ENCODE assay signal across 7 cellular contexts in genomic region chr14:106691601-106692291, GRCh38.
A peak's percentile ranks its signal among the peaks of the same experiment; 100 is the strongest.
DNase-seq lines count a peak whose midpoint lies in the region; ATAC-seq, FAIRE-seq and TF ChIP-seq lines count a peak whose summit lies in the region.

No MANE protein-coding gene starts in this region.

- WGBS in pancreas, 2 donors: 55 to 61% methylated on average over 13 of the region's 13 CpGs

- DNase-seq in Panc1 (ENCODE audit: low read depth, low spot score) (peak; percentile 61), pancreas (peak in 4 of 6 donors; percentile 18 to 59 (median 47)), NCI-H128 (lab: John Stamatoyannopoulos, UW; ENCODE audit: unreplicated experiment) (no peak), DMS79 treated with DMSO at 0.1 percent for 48 hours (lab: John Stamatoyannopoulos, UW) (no peak)
- peak; percentile 67 for DNase-seq in activated naive CD4-positive, alpha-beta T cell treated with anti-CD3 and anti-CD28 coated beads, Interleukin-2, amount 50 U/mL, for 16 hours

- in situ Hi-C loops in Panc1 (cut with HindIII; ENCODE audit: low pct_unique_long_range_greater_than_20kb, low sequenced_read_pairs): no loop called here

- H3K4me3 ChIP-seq in Panc1 (ENCODE audit: low read depth in 2 of 2, low read length in 2 of 2): no peak overlapping the region
- no peak overlapping the region for H3K4me3 ChIP-seq in pancreas

- POLR2A ChIA-PET in Panc1 (lab: Charles Lee): no interaction called here

- H3K27ac ChIP-seq in Panc1 (ENCODE audit: low read length) (no peak overlapping the region), pancreas (no peak overlapping the region)

- H3K4me1 ChIP-seq in Panc1 (ENCODE audit: control insufficient read depth, insufficient read depth, low read length): no peaks in the 10 kb centered on the region
- H3K4me1 ChIP-seq in pancreas: no peaks in the 10 kb centered on the region

- intact Hi-C loops in Panc1 (cut with micrococcal nuclease; ENCODE audit: unreplicated experiment) (no loop called here), pancreas (cut with DNase I) (no loop called here)

- peak; percentile 73 for TF ChIP-seq CTCF in Panc1 (IDR thresholded peaks at IDR 0.05)
- TF ChIP-seq CTCF in pancreas (IDR thresholded peaks at IDR 0.05): no peak

- H3K36me3 ChIP-seq in Panc1 (ENCODE audit: control insufficient read depth, insufficient read depth, low read length) (no peaks in the 10 kb centered on the region), pancreas (no peaks in the 10 kb centered on the region)

- H3K9me3 ChIP-seq in Panc1 (ENCODE audit: control insufficient read depth, insufficient read depth, low read depth, low read length) (no peaks in the 10 kb centered on the region), pancreas (no peaks in the 10 kb centered on the region)

- H3K27me3 ChIP-seq in Panc1 (ENCODE audit: control insufficient read depth, insufficient read depth, low read length): no peaks in the 10 kb centered on the region
- H3K27me3 ChIP-seq in pancreas: peaks cover 0 to 13% (median 0%) of the 10 kb centered on the region in 4 donors

- no TSS peak for BruUV-seq in Panc1 (replicated peaks; lab: Mats Ljungman, UMichigan)

- CTCF ChIA-PET in Panc1 (lab: Charles Lee): interaction anchor here (0.8 kb wide), 1 partner anchor 12 kb away, joined by 10 read pairs; no protein-coding TSS in a partner anchor

- FAIRE-seq in pancreas (lab: Jason Lieb, UNC): no peak

- ATAC-seq in GM18867 (IDR thresholded peaks at IDR 0.05; ENCODE audit: unreplicated experiment) (peak; percentile 57), HG02623 (IDR thresholded peaks at IDR 0.05; ENCODE audit: unreplicated experiment) (peak; percentile 65), Panc1 (no peak), pancreas (no peak)

Comparison
In these comparisons a context has a peak if more than half of its experiments do, and no peak if none do; other contexts are left out.
1. ATAC-seq: peak in GM18867 (single experiment) and HG02623 (single experiment); none in Panc1 (single experiment) and pancreas (0 of 4).
2. DNase-seq: peak in Panc1 (single experiment), activated naive CD4-positive, alpha-beta T cell treated with anti-CD3 and anti-CD28 coated beads, Interleukin-2, amount 50 U/mL, for 16 hours (single experiment) and pancreas (4 of 6); none in NCI-H128 (single experiment) and DMS79 treated with DMSO at 0.1 percent for 48 hours (single experiment).